Comparison of ENCODE assay signal across 14 cellular contexts in genomic region chr1:201546093-201546492, GRCh38. TPM values are rescaled to one million over a fixed set of nuclear protein-coding genes. Genes with fewer than 3 reads are reported as not detected.
DNase-seq lines count a peak whose midpoint lies in the region; ATAC-seq, FAIRE-seq and TF ChIP-seq lines count a peak whose summit lies in the region.
"Had no signal": no experiment of that assay in that cellular context is flagged by ENCODE, and none has a peak within 500 bp of the region (broad histone marks: within the 10 kb centered on the region; RNA-seq: fewer than 3 reads in every experiment).

No MANE protein-coding gene starts in this region.

- peak overlapping the region; percentile 18 for H3K9ac ChIP-seq in trophoblast cell (ENCODE audit: low read length)

- H3K36me3 ChIP-seq in bronchial epithelial cell (ENCODE audit: control insufficient read depth, insufficient read depth, low read length) (no peaks in the 10 kb centered on the region), trophoblast cell (ENCODE audit: control insufficient read depth in 1 of 2, insufficient read depth in 2 of 2, low read length in 2 of 2) (peaks cover 0 to 2% of the 10 kb centered on the region in 2 experiments)

- H3K27me3 ChIP-seq in bronchial epithelial cell (ENCODE audit: control insufficient read depth, insufficient read depth, low read length), result no peaks in the 10 kb centered on the region
- H3K27me3 ChIP-seq in trophoblast cell (ENCODE audit: insufficient read depth, low read length), result no peaks in the 10 kb centered on the region

- H4K12ac ChIP-seq in trophoblast cell (ENCODE audit: low read depth, low read length), result no peak overlapping the region

- H2BK12ac ChIP-seq in trophoblast cell (ENCODE audit: low read length), result no peak overlapping the region

- H3K4me2 ChIP-seq in trophoblast cell (ENCODE audit: low read length), result no peak overlapping the region

- H2AK5ac ChIP-seq in trophoblast cell (ENCODE audit: low read length), result no peak overlapping the region

- H3K27ac ChIP-seq in trophoblast cell (ENCODE audit: low read depth, low read length), result no peak overlapping the region

- H3K23ac ChIP-seq in trophoblast cell (ENCODE audit: low read length), result no peak overlapping the region

- no peak overlapping the region for H2AFZ ChIP-seq in trophoblast cell (ENCODE audit: insufficient read depth, low read length, poor library complexity)

- H3K14ac ChIP-seq in trophoblast cell (ENCODE audit: low read length), result no peak overlapping the region

- H2BK5ac ChIP-seq in trophoblast cell (ENCODE audit: low read depth, low read length, poor library complexity), result no peak overlapping the region

- no peak overlapping the region for H2BK120ac ChIP-seq in trophoblast cell (ENCODE audit: insufficient read depth, low read length, poor library complexity)

- H3K9me3 ChIP-seq in trophoblast cell (ENCODE audit: insufficient read depth, low read depth, low read length), result no peaks in the 10 kb centered on the region

- WGBS in trophoblast cell (ENCODE audit: extremely low coverage, insufficient coverage, insufficient read length), result no CpG with 5 or more reads among the region's 9 CpGs

- peaks cover 5% of the 10 kb centered on the region for H3K79me2 ChIP-seq in trophoblast cell (ENCODE audit: control insufficient read depth, insufficient read depth, low read length, poor library complexity)

- peaks cover 12 to 16% of the 10 kb centered on the region in 2 experiments for H3K4me1 ChIP-seq in trophoblast cell (ENCODE audit: control insufficient read depth in 1 of 2, insufficient read depth in 2 of 2, low read length in 2 of 2)

- DNase-seq in NCI-H2171 treated with DMSO at 0.1 percent for 48 hours (lab: John Stamatoyannopoulos, UW) (peak; percentile 43), NCI-H2171 (lab: John Stamatoyannopoulos, UW) (no peak), NCI-H146 treated with DMSO at 0.1 percent for 48 hours (lab: John Stamatoyannopoulos, UW; ENCODE audit: unreplicated experiment) (peak; percentile 39), bronchial epithelial cell (ENCODE audit: low read depth) (peak; percentile 15), trophoblast cell (peak in 1 of 2 donors; percentile 28), RKO (ENCODE audit: low spot score) (no peak)
- DNase-seq: activated naive CD4-positive, alpha-beta T cell treated with anti-CD3 and anti-CD28 coated beads, Interleukin-2, amount 10 ng/mL, durations not matched to agents 7 days and 5 days; KG1; left cardiac atrium; stimulated activated CD4-positive, alpha-beta T cell treated with anti-CD3 and anti-CD28 coated beads, Interleukin-15, amount 100 ng/mL, for 24 hours; T-cell had no signal

- H4K8ac ChIP-seq in trophoblast cell (ENCODE audit: low read depth, low read length), result no peak overlapping the region

- peak overlapping the region; percentile 9 for H3K4ac ChIP-seq in trophoblast cell (ENCODE audit: low read depth, low read length)

- peaks cover 5% of the 10 kb centered on the region for H3K79me1 ChIP-seq in trophoblast cell (ENCODE audit: low read length)

- no peak for ATAC-seq in HG03280 (IDR thresholded peaks at IDR 0.05; ENCODE audit: unreplicated experiment)
- ATAC-seq in HG03457 (IDR thresholded peaks at IDR 0.05; ENCODE audit: unreplicated experiment), result no peak
- ATAC-seq: T-cell had no signal

- no peak for FAIRE-seq in bronchial epithelial cell (lab: Jason Lieb, UNC)
- FAIRE-seq: endometrium had no signal

- TF ChIP-seq CTCF in bronchial epithelial cell (IDR thresholded peaks at IDR 0.05; ENCODE audit: insufficient read depth, low read length, severe bottlenecking), result no peak

- H3K18ac ChIP-seq in trophoblast cell (ENCODE audit: low read length), result no peak overlapping the region

- H3K4me3 ChIP-seq in bronchial epithelial cell (ENCODE audit: low read depth, low read length) (no peak overlapping the region), trophoblast cell (ENCODE audit: low read depth, low read length) (no peak overlapping the region)

- no peak overlapping the region for H4K91ac ChIP-seq in trophoblast cell (ENCODE audit: low read depth, low read length)

RNA-seq across cellular contexts. Expression of gene NAV1, which starts 7.2 kb away (rescaled TPM):
- total RNA-seq in bronchial epithelial cell, result 1.4 and 1.6 TPM in 2 replicates
- 38.9 and 40.5 TPM in 2 replicates for polyA plus RNA-seq in trophoblast cell (2013)

RNA-seq across cellular contexts. Expression of gene CSRP1, which starts 39.2 kb away (rescaled TPM):
- 257 and 258 TPM in 2 replicates for total RNA-seq in bronchial epithelial cell
- polyA plus RNA-seq in trophoblast cell (2013), result 326 and 348 TPM in 2 replicates

Comparison
In these comparisons a context has a peak if more than half of its experiments do, and no peak if none do; other contexts are left out.
1. DNase-seq: peak in NCI-H2171 treated with DMSO at 0.1 percent for 48 hours (single experiment), NCI-H146 treated with DMSO at 0.1 percent for 48 hours (single experiment) and bronchial epithelial cell (single experiment); none in NCI-H2171 (single experiment) and RKO (single experiment).